ENCODE assay signal across 9 cellular contexts in the genomic region with DNA sequence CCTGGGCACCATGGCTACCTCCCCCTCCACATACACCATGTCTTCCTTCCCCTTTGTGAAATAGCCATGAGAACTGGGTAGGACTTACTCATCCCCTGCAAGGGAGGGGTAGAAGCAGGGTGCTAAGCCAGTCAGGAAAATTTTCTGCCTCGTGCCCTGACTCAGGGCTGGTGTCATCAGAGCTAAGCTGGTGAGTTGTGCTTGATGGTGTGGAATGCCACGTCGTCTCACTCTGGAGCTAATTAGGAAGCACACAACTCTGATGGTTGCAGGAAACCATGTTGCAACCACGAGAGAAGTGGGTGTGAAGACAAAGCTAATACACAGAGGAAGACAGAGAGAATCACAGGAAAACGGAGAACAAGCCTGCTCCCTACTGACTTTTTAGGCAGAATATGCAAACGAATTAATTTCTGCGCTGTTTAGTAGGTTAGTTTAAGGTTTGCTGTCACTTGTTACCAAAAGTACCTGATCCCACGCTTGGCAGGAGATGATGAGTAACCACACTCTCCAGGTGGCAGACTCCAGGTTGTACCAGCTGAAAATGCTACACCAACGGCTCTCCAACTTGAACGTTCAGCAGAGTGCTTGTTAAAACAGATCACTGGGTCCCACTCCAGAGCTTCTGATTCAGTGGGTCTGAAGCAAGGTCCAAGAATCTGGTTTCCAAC.
DNase-seq lines count a peak whose midpoint lies in the region; TF ChIP-seq lines count a peak whose summit lies in the region.
"Had no signal": no experiment of that assay in that cellular context is flagged by ENCODE, and none has a peak within 500 bp of the region (broad histone marks: within the 10 kb centered on the region; RNA-seq: fewer than 3 reads in every experiment).

No MANE protein-coding gene starts in this region.

- H3K36me3 ChIP-seq in KOPT-K1 (ENCODE audit: insufficient read depth, low read length): peaks cover 17% of the 10 kb centered on the region; the same call in 1 of the 2 replicates
- H3K36me3 ChIP-seq: Peyer's patch had no signal

- peaks cover 23% of the 10 kb centered on the region for H3K9me3 ChIP-seq in KOPT-K1 (ENCODE audit: insufficient read depth, low read length, poor library complexity, severe bottlenecking)
- H3K9me3 ChIP-seq: Peyer's patch had no signal

- intact Hi-C loops in head of caudate nucleus (cut with DNase I): no loop called here

- POLR2A ChIA-PET in GM10248 (lab: Yijun Ruan, JAX): no interaction called here

- CTCF ChIA-PET in GM10248 (lab: Yijun Ruan, JAX): interaction anchor here (0.6 to 2.0 kb wide), 5 partner anchors 10 to 150 kb away, joined by 3 to 7 read pairs (median 5); a partner anchor contains a TSS

- peak overlapping the region; percentile 33 for H3K27ac ChIP-seq in KOPT-K1 (ENCODE audit: low read depth, low read length, poor library complexity, severe bottlenecking)

- DNase-seq in activated CD8-positive, alpha-beta memory T cell treated with anti-CD3 and anti-CD28 coated beads, Interleukin-2, amount 50 U/mL, for 4 hours: peak; percentile 66
- DNase-seq in head of caudate nucleus (peak in 26 of 42 donors; percentile 11 to 74 (median 42)), DMS 273 treated with DMSO at 0.1 percent for 48 hours (lab: John Stamatoyannopoulos, UW) (no peak), GM10248 (ENCODE audit: extremely low spot score) (no peak), NCI-H2107 (lab: John Stamatoyannopoulos, UW) (no peak), NCI-H345 treated with DMSO at 0.1 percent for 48 hours (lab: John Stamatoyannopoulos, UW; ENCODE audit: unreplicated experiment) (no peak)
- DNase-seq in stimulated activated CD4-positive, alpha-beta T cell treated with anti-CD3 and anti-CD28 coated beads, Interleukin-2, amount 100 ng/mL, for 4 hours (ENCODE audit: low read depth): peak; percentile 39

- no peak for TF ChIP-seq CTCF in GM10248 (IDR thresholded peaks at IDR 0.05; ENCODE audit: control extremely low read depth, extremely low read depth, low read depth, missing control alignments)

Comparison
In these comparisons a context has a peak if more than half of its experiments do, and no peak if none do; other contexts are left out.
1. DNase-seq: peak in activated CD8-positive, alpha-beta memory T cell treated with anti-CD3 and anti-CD28 coated beads, Interleukin-2, amount 50 U/mL, for 4 hours (single experiment), head of caudate nucleus (26 of 42) and stimulated activated CD4-positive, alpha-beta T cell treated with anti-CD3 and anti-CD28 coated beads, Interleukin-2, amount 100 ng/mL, for 4 hours (single experiment); none in DMS 273 treated with DMSO at 0.1 percent for 48 hours (single experiment), GM10248 (single experiment), NCI-H2107 (single experiment) and NCI-H345 treated with DMSO at 0.1 percent for 48 hours (single experiment).